Comparison of ENCODE assay signal across 20 cellular contexts in the genomic region with DNA sequence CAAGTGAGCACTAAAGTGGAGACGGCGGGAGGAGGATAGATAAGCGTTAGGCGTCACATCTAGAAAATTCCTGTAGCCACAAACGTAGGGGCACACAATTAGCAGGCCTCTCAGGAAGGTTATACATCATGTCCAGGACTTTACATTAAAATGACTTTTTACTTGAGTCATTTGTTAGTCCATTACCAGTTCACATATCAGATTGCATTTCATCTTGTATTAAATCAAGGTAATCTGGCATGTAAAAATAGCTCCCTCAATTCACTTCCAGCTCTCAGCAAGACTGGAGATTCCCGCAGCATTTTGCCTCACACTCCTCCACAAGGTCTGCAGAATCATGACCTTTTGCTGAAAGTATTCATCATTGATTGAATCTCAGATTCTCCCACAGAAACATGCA.
DNase-seq lines count a peak whose midpoint lies in the region; TF ChIP-seq lines count a peak whose summit lies in the region.
"Had no signal": no experiment of that assay in that cellular context is flagged by ENCODE, and none has a peak within 500 bp of the region (broad histone marks: within the 10 kb centered on the region; RNA-seq: fewer than 3 reads in every experiment).

No MANE protein-coding gene starts in this region.

- H3K36me3 ChIP-seq in GM23248 (ENCODE audit: low read depth) (no peaks in the 10 kb centered on the region), SK-N-SH (replicated peaks in 1 of 2; ENCODE audit: control insufficient read depth in 1 of 2, insufficient read depth in 2 of 2, low read length in 1 of 2) (no peaks in the 10 kb centered on the region)

- peak overlapping the region; percentile 73 for H2AFZ ChIP-seq in GM23248
- H2AFZ ChIP-seq in SK-N-SH (ENCODE audit: low read depth), result peak overlapping the region; percentile 70

- 0 out of 2 replicates have a peak overlapping the region, but pooled peaks have one; percentile 48 for H3K27ac ChIP-seq in GM23248
- H3K27ac ChIP-seq in SK-N-SH (ENCODE audit: low read depth in 2 of 2, low read length in 1 of 2), result peak overlapping the region; percentile 68 to 94; a peak in 3 of 4 replicates
- H3K27ac ChIP-seq: C4-2B, HL-60, KMS-11 had no signal

- peak in 1 of 2 experiments; percentile 93; a peak in 2 of 4 replicates for TF ChIP-seq EP300 in SK-N-SH (IDR thresholded peaks at IDR 0.05; ENCODE audit: borderline replicate concordance in 1 of 2, low read depth in 1 of 2, low read length in 1 of 2)

- TF ChIP-seq CTCF in SK-N-SH (IDR thresholded peaks at IDR 0.05), result no peak

- H3K4me1 ChIP-seq in GM23248 (ENCODE audit: insufficient read depth), result peaks cover 32% of the 10 kb centered on the region
- H3K4me1 ChIP-seq in SK-N-SH (ENCODE audit: control insufficient read depth in 1 of 2, insufficient read depth in 2 of 2, low read depth in 1 of 2, low read length in 1 of 2), result peaks cover 4 to 16% of the 10 kb centered on the region in 2 experiments
- H3K4me1 ChIP-seq: Caco-2 had no signal

- H4K20me1 ChIP-seq in GM23248 (ENCODE audit: insufficient read depth) (no peaks in the 10 kb centered on the region), SK-N-SH (ENCODE audit: insufficient read depth) (no peaks in the 10 kb centered on the region)

- H3K4me3 ChIP-seq in GM23248 (no peak overlapping the region), SK-N-SH (ENCODE audit: low read depth in 2 of 2, low read length in 1 of 2) (no peak overlapping the region; a peak in 1 of 4 replicates), skeletal muscle cell (ENCODE audit: low read depth, low read length) (no peak overlapping the region)
- H3K4me3 ChIP-seq: GM12878 had no signal

- CTCF ChIA-PET in SK-N-SH (lab: Yijun Ruan, JAX), result interaction anchor here (1.0 to 1.4 kb wide), 2 partner anchors 19 to 21 kb away, joined by 3 read pairs; no protein-coding TSS in a partner anchor

- POLR2A ChIA-PET in SK-N-SH (lab: Yijun Ruan, JAX), result no interaction called here

- DNase-seq in GM23248 (no peak), SK-N-SH (no peak), left kidney (ENCODE audit: low read depth, low spot score) (peak; percentile 75), skeletal muscle cell (ENCODE audit: low read depth) (peak; percentile 28), SHP77 (lab: John Stamatoyannopoulos, UW) (no peak), hippocampal formation (lab: John Stamatoyannopoulos, UW) (no peak), NCI-H526 (lab: John Stamatoyannopoulos, UW) (no peak)
- DNase-seq in stimulated activated CD4-positive, alpha-beta T cell treated with anti-CD3 and anti-CD28 coated beads, Interleukin-4, amount 100 ng/mL, for 24 hours, result no peak
- DNase-seq: Caco-2, DMS53, NCI-H1092 treated with DMSO at 0.1 percent for 48 hours, NCI-H1694 treated with DMSO at 0.1 percent for 48 hours, NCI-H2171, NCI-H446 treated with DMSO at 0.1 percent for 48 hours, NCI-H774, SHP77 treated with DMSO at 0.1 percent for 48 hours had no signal

- H3K4me2 ChIP-seq in GM23248 (ENCODE audit: unreplicated experiment) (peak overlapping the region; percentile 62), SK-N-SH (peak overlapping the region; percentile 59)
- H3K4me2 ChIP-seq: KMS-11 had no signal

- H3K79me2 ChIP-seq in GM23248 (ENCODE audit: insufficient read depth), result no peaks in the 10 kb centered on the region
- no peaks in the 10 kb centered on the region for H3K79me2 ChIP-seq in SK-N-SH (ENCODE audit: insufficient read depth)

- no peaks in the 10 kb centered on the region for H3K9me2 ChIP-seq in GM23248 (ENCODE audit: insufficient read depth)
- no peaks in the 10 kb centered on the region for H3K9me2 ChIP-seq in SK-N-SH

- no peaks in the 10 kb centered on the region for H3K9me3 ChIP-seq in GM23248 (ENCODE audit: low read depth)
- no peaks in the 10 kb centered on the region for H3K9me3 ChIP-seq in SK-N-SH
- H3K9me3 ChIP-seq: Caco-2 had no signal

- in situ Hi-C loops in GM23248 (cut with MboI), result no loop called here

- 87 to 91% methylated on average over 6 of the region's 6 CpGs for WGBS in GM23248 (ENCODE audit: low coverage in 1 of 2, low lambda C conversion rate in 2 of 2, missing lambda C conversion rate in 2 of 2), 2 experiments
- WGBS in SK-N-SH (ENCODE audit: low lambda C conversion rate), result 33% methylated on average over 6 of the region's 6 CpGs

- H3K9ac ChIP-seq in GM23248 (peak overlapping the region; percentile 37; the same call in 1 of the 2 replicates), SK-N-SH (peak overlapping the region; percentile 70; the same call in 1 of the 2 replicates)
- H3K9ac ChIP-seq: KMS-11 had no signal

- TF ChIP-seq RAD21 in SK-N-SH (IDR thresholded peaks at IDR 0.05; ENCODE audit: low read length), result no peak

- H3K27me3 ChIP-seq in GM23248 (replicated peaks; ENCODE audit: insufficient read depth) (no peaks in the 10 kb centered on the region), SK-N-SH (ENCODE audit: insufficient read depth) (no peaks in the 10 kb centered on the region)

- H3F3A ChIP-seq in GM23248 (ENCODE audit: insufficient read depth) (peaks cover 16% of the 10 kb centered on the region), SK-N-SH (replicated peaks; ENCODE audit: insufficient read depth) (peaks cover 28% of the 10 kb centered on the region)

TF ChIP-seq in SK-N-SH, 30 proteins besides CTCF, POLR2A, EP300 and RAD21 (continues in another document):
- TF ChIP-seq RFX5 (IDR thresholded peaks at IDR 0.05; ENCODE audit: low read length), result no peak
- TF ChIP-seq REST (IDR thresholded peaks at IDR 0.05; ENCODE audit: low read depth, low read length), result no peak
- TF ChIP-seq RXRA (IDR thresholded peaks at IDR 0.05; ENCODE audit: borderline replicate concordance, low read depth), result peak; percentile 69; the same call in 1 of the 2 replicates
- TF ChIP-seq POLR2AphosphoS5 (IDR thresholded peaks at IDR 0.05; ENCODE audit: low read depth, low read length), result peak; percentile 72; the same call in 1 of the 2 replicates
- peak; percentile 80 for TF ChIP-seq MEF2A (IDR thresholded peaks at IDR 0.05; ENCODE audit: borderline replicate concordance, low read depth)
- TF ChIP-seq TAF1 (IDR thresholded peaks at IDR 0.05; ENCODE audit: borderline replicate concordance, low read depth, low read length), result no peak
- peak; percentile 51; the same call in 1 of the 2 replicates for TF ChIP-seq NFIC (IDR thresholded peaks at IDR 0.05; ENCODE audit: borderline replicate concordance)
- TF ChIP-seq TCF12 (IDR thresholded peaks at IDR 0.05), result peak; percentile 82
- TF ChIP-seq IRF3 (IDR thresholded peaks at IDR 0.05; ENCODE audit: low read depth, low read length), result no peak
- TF ChIP-seq, protein P1, sequence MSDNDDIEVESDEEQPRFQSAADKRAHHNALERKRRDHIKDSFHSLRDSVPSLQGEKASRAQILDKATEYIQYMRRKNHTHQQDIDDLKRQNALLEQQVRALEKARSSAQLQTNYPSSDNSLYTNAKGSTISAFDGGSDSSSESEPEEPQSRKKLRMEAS (IDR thresholded peaks at IDR 0.05; ENCODE audit: low read depth), result no peak
- TF ChIP-seq TEAD4 (IDR thresholded peaks at IDR 0.05; ENCODE audit: borderline replicate concordance, insufficient read depth), result peak; percentile 87
- TF ChIP-seq FOXM1 (IDR thresholded peaks at IDR 0.05; ENCODE audit: low read depth), result peak; percentile 81
- TF ChIP-seq JUND (IDR thresholded peaks at IDR 0.05), result peak; percentile 81
- no peak for TF ChIP-seq MXI1 (IDR thresholded peaks at IDR 0.05; ENCODE audit: low read depth, low read length)
- 0 out of 2 replicates have a peak, but pooled peaks have one; percentile 20 for TF ChIP-seq ELF1 (IDR thresholded peaks at IDR 0.05)
- no peak for TF ChIP-seq EZH2phosphoT487 (IDR thresholded peaks at IDR 0.05; ENCODE audit: borderline replicate concordance, low read depth)
- no peak for TF ChIP-seq CHD2 (IDR thresholded peaks at IDR 0.05; ENCODE audit: low read length, partially characterized antibody)
- no peak for TF ChIP-seq NRF1 (IDR thresholded peaks at IDR 0.05; ENCODE audit: low read depth, low read length)

Comparison
In these comparisons a context has a peak if more than half of its experiments do, and no peak if none do; other contexts are left out.
1. DNase-seq: peak in left kidney (single experiment) and skeletal muscle cell (single experiment); none in GM23248 (single experiment), SK-N-SH (single experiment), SHP77 (0 of 2), hippocampal formation (0 of 2), NCI-H526 (0 of 2) and stimulated activated CD4-positive, alpha-beta T cell treated with anti-CD3 and anti-CD28 coated beads, Interleukin-4, amount 100 ng/mL, for 24 hours (single experiment).